In the genomic region with DNA sequence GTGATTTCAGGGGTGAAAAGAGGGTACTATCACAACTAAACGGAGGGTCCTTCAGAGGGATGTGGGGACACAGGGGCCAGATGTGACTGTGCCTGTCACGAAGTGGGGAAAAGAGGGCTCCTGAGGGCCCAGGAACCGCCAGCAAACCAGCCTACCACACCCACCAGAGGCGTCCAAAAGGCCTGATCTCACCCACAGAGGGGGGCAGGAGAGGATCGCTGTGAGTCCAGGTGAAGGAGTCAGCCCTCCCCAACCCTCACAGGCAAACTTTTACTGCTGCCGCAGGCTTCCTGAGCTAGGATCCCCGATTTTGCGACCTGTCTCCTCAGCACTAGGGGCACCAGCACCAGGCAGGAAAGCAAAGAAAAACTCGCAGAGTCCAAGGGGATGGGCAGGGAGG, we compare ENCODE assay signal across 20 cellular contexts.
DNase-seq lines count a peak whose midpoint lies in the region; ATAC-seq and TF ChIP-seq lines count a peak whose summit lies in the region.
"Had no signal": no experiment of that assay in that cellular context is flagged by ENCODE, and none has a peak within 500 bp of the region (broad histone marks: within the 10 kb centered on the region; RNA-seq: fewer than 3 reads in every experiment).

No MANE protein-coding gene starts in this region.

- peaks cover 0 to 94% (median 32%) of the 10 kb centered on the region in 11 experiments; a peak in 20 of 22 replicates for H4K20me1 ChIP-seq in BLaER1 treated with 17β-estradiol and CSF1 and Interleukin-3, amounts not matched to agents 10 nM and 100 nM
- H4K20me1 ChIP-seq in PC-9 (ENCODE audit: insufficient read depth): no peaks in the 10 kb centered on the region

- CTCF ChIA-PET in PC-9 (lab: Charles Lee): no interaction called here

- H3K9me3 Mint-ChIP-seq in progenitor cell of endocrine pancreas (ENCODE audit: low read depth): peaks cover 3% of the 10 kb centered on the region
- H3K9me3 Mint-ChIP-seq: CD8-positive, alpha-beta memory T cell had no signal

- ATAC-seq in lower lobe of right lung (no peak), GM21526 (IDR thresholded peaks at IDR 0.05; ENCODE audit: low FRiP score, unreplicated experiment) (no peak), GM19023 (IDR thresholded peaks at IDR 0.05; ENCODE audit: unreplicated experiment) (no peak)

- H2AFZ ChIP-seq in PC-9: no peak overlapping the region
- H2AFZ ChIP-seq: hepatocyte had no signal

- H3K9me3 ChIP-seq in BLaER1 treated with 17β-estradiol and CSF1 and Interleukin-3, amounts not matched to agents 10 nM and 100 nM (replicated peaks in 1 of 11): peaks cover 0 to 19% (median 6%) of the 10 kb centered on the region in 11 experiments; a peak in 11 of 22 replicates
- no peaks in the 10 kb centered on the region for H3K9me3 ChIP-seq in lower lobe of right lung
- no peaks in the 10 kb centered on the region for H3K9me3 ChIP-seq in PC-9 (ENCODE audit: insufficient read depth, low read depth)

- DNase-seq in lower lobe of right lung (no peak), progenitor cell of endocrine pancreas (ENCODE audit: low spot score, unreplicated experiment) (no peak), NCI-H2029 treated with DMSO at 0.1 percent for 48 hours (lab: John Stamatoyannopoulos, UW) (no peak), PC-9 (no peak)
- DNase-seq: activated CD4-positive, alpha-beta T cell treated with anti-CD3 and anti-CD28 coated beads, Interleukin-2, amount 50 U/mL, for 4 hours; activated naive CD4-positive, alpha-beta T cell; amniotic stem cell; CD8-positive, alpha-beta memory T cell; DMS53; GDM1; NCI-H1694; NCI-H2171 treated with DMSO at 0.1 percent for 48 hours; NCI-H526 treated with DMSO at 0.1 percent for 48 hours; RPMI8226 had no signal

- H3K9me2 ChIP-seq in PC-9 (ENCODE audit: insufficient read depth): no peaks in the 10 kb centered on the region

- H3K4me2 ChIP-seq in BLaER1 treated with 17β-estradiol and CSF1 and Interleukin-3, amounts not matched to agents 10 nM and 100 nM: peak overlapping the region in 9 of 11 experiments; percentile 80 to 96 (median 89); a peak in 16 of 22 replicates
- no peak overlapping the region for H3K4me2 ChIP-seq in PC-9
- H3K4me2 ChIP-seq: hepatocyte, KMS-11 had no signal

- H3K4me3 ChIP-seq in BLaER1 treated with 17β-estradiol and CSF1 and Interleukin-3, amounts not matched to agents 10 nM and 100 nM: no peak overlapping the region
- H3K4me3 ChIP-seq in lower lobe of right lung (no peak overlapping the region), PC-9 (no peak overlapping the region)
- H3K4me3 ChIP-seq: hepatocyte had no signal

- peak overlapping the region; percentile 92 for H3K27ac Mint-ChIP-seq in progenitor cell of endocrine pancreas

- peaks cover 38% of the 10 kb centered on the region for H3K4me1 Mint-ChIP-seq in progenitor cell of endocrine pancreas (ENCODE audit: low read depth)

- H3K4me3 Mint-ChIP-seq in progenitor cell of endocrine pancreas (ENCODE audit: low read depth): no peak overlapping the region
- H3K4me3 Mint-ChIP-seq: CD8-positive, alpha-beta memory T cell had no signal

- H3K36me3 ChIP-seq in BLaER1 treated with 17β-estradiol and CSF1 and Interleukin-3, amounts not matched to agents 10 nM and 100 nM: peaks cover 38 to 95% (median 85%) of the 10 kb centered on the region in 11 experiments
- H3K36me3 ChIP-seq in lower lobe of right lung (peaks cover 58% of the 10 kb centered on the region), PC-9 (ENCODE audit: low read depth) (0 out of 2 replicates have a peak, but pooled peaks cover 5% of the 10 kb centered on the region)

- H3K27ac ChIP-seq in BLaER1 treated with 17β-estradiol and CSF1 and Interleukin-3, amounts not matched to agents 10 nM and 100 nM: peak overlapping the region in 8 of 11 experiments; percentile 78 to 91 (median 86); a peak in 16 of 22 replicates
- H3K27ac ChIP-seq in angular gyrus (ENCODE audit: low read depth, low read length) (peak overlapping the region; percentile 17), lower lobe of right lung (peak overlapping the region; percentile 75), PC-9 (no peak overlapping the region)
- H3K27ac ChIP-seq: hepatocyte, KMS-11 had no signal

- intact Hi-C loops in lower lobe of right lung (cut with DNase I) (no loop called here), PC-9 (cut with micrococcal nuclease; ENCODE audit: unreplicated experiment) (no loop called here)

- peak overlapping the region in 6 of 11 experiments; percentile 6 to 82 (median 76); a peak in 12 of 22 replicates for H3K9ac ChIP-seq in BLaER1 treated with 17β-estradiol and CSF1 and Interleukin-3, amounts not matched to agents 10 nM and 100 nM
- H3K9ac ChIP-seq: KMS-11 had no signal

- no peaks in the 10 kb centered on the region for H3F3A ChIP-seq in PC-9 (ENCODE audit: insufficient read depth, low read depth)

- H3K36me3 Mint-ChIP-seq in progenitor cell of endocrine pancreas (ENCODE audit: insufficient read depth): peaks cover 35% of the 10 kb centered on the region

- no peaks in the 10 kb centered on the region for H3K27me3 Mint-ChIP-seq in progenitor cell of endocrine pancreas
- H3K27me3 Mint-ChIP-seq: CD8-positive, alpha-beta memory T cell had no signal

- H3K79me2 ChIP-seq in PC-9 (ENCODE audit: low read depth): no peaks in the 10 kb centered on the region

- TF ChIP-seq CTCF in lower lobe of right lung (IDR thresholded peaks at IDR 0.05) (no peak), progenitor cell of endocrine pancreas (IDR thresholded peaks at IDR 0.05; ENCODE audit: unreplicated experiment) (no peak), PC-9 (conservative IDR thresholded peaks at IDR 0.05) (no peak)

- POLR2A ChIA-PET in PC-9 (lab: Charles Lee; ENCODE audit: unreplicated experiment): no interaction called here

- H3K27me3 ChIP-seq in BLaER1 treated with 17β-estradiol and CSF1 and Interleukin-3, amounts not matched to agents 10 nM and 100 nM: no peaks in the 10 kb centered on the region
- no peaks in the 10 kb centered on the region for H3K27me3 ChIP-seq in lower lobe of right lung (ENCODE audit: low read depth)
- H3K27me3 ChIP-seq in PC-9 (ENCODE audit: insufficient read depth, low read depth): no peaks in the 10 kb centered on the region
- H3K27me3 ChIP-seq: hepatocyte had no signal

- peaks cover 31 to 90% (median 78%) of the 10 kb centered on the region in 10 experiments for H3K4me1 ChIP-seq in BLaER1 treated with 17β-estradiol and CSF1 and Interleukin-3, amounts not matched to agents 10 nM and 100 nM
- H3K4me1 ChIP-seq in lower lobe of right lung (peaks cover 21% of the 10 kb centered on the region), PC-9 (replicated peaks; ENCODE audit: insufficient read depth) (no peaks in the 10 kb centered on the region)

- BruUV-seq in PC-9 (replicated peaks; lab: Mats Ljungman, UMichigan): no TSS peak
